ENCODE assay signal across 8 cellular contexts in genomic region chr12:90299121-90299520, GRCh38.
DNase-seq lines count a peak whose midpoint lies in the region; ATAC-seq and TF ChIP-seq lines count a peak whose summit lies in the region.
"Had no signal": no experiment of that assay in that cellular context is flagged by ENCODE, and none has a peak within 500 bp of the region (broad histone marks: within the 10 kb centered on the region; RNA-seq: fewer than 3 reads in every experiment).

No MANE protein-coding gene starts in this region.

- no peak for DNase-seq in memory B cell (ENCODE audit: low spot score in 2 of 2)
- no peak for DNase-seq in smooth muscle cell (lab: John Stamatoyannopoulos, UW; ENCODE audit: unreplicated experiment)
- no peak for DNase-seq in mesenteric fat pad (ENCODE audit: low spot score)
- no peak for DNase-seq in NCI-H82 treated with DMSO at 0.1 percent for 48 hours (lab: John Stamatoyannopoulos, UW; ENCODE audit: unreplicated experiment)
- DNase-seq: NCI-H510A had no signal

- ATAC-seq in GM18870 (IDR thresholded peaks at IDR 0.05; ENCODE audit: unreplicated experiment): peak; percentile 99
- peak; percentile 99 for ATAC-seq in GM21723 (IDR thresholded peaks at IDR 0.05; ENCODE audit: unreplicated experiment)
- peak; percentile 99 for ATAC-seq in HG03469 (IDR thresholded peaks at IDR 0.05; ENCODE audit: unreplicated experiment)
- ATAC-seq in memory B cell (ENCODE audit: low read depth): peak; percentile 76

- no peaks in the 10 kb centered on the region for H4K20me1 ChIP-seq in smooth muscle cell (ENCODE audit: low read depth)

- H2AFZ ChIP-seq in smooth muscle cell (ENCODE audit: low read depth): no peak overlapping the region

- H3K27me3 ChIP-seq in smooth muscle cell (ENCODE audit: low read depth): no peaks in the 10 kb centered on the region

- peaks cover 2% of the 10 kb centered on the region for H3K27me3 Mint-ChIP-seq in memory B cell

- no peaks in the 10 kb centered on the region for H3K9me3 ChIP-seq in smooth muscle cell (replicated peaks; ENCODE audit: low read depth)

- no peak overlapping the region for H3K27ac ChIP-seq in smooth muscle cell (ENCODE audit: low read depth)

- TF ChIP-seq CTCF in smooth muscle cell (IDR thresholded peaks at IDR 0.05; ENCODE audit: borderline replicate concordance, insufficient read depth, poor library complexity, severe bottlenecking): no peak

- no peak overlapping the region for H3K27ac Mint-ChIP-seq in memory B cell

- no peaks in the 10 kb centered on the region for H3K9me3 Mint-ChIP-seq in memory B cell

- H3K79me2 ChIP-seq in smooth muscle cell (ENCODE audit: low read depth): no peaks in the 10 kb centered on the region

- no peak overlapping the region for H3K9ac ChIP-seq in smooth muscle cell (ENCODE audit: low read depth)

- no peaks in the 10 kb centered on the region for H3F3A ChIP-seq in smooth muscle cell (ENCODE audit: low read depth)

- H3K36me3 ChIP-seq in smooth muscle cell (ENCODE audit: low read depth): no peaks in the 10 kb centered on the region

- H3K36me3 Mint-ChIP-seq in memory B cell: no peaks in the 10 kb centered on the region

- H3K4me1 Mint-ChIP-seq in memory B cell: peaks cover 22% of the 10 kb centered on the region

- peak overlapping the region; percentile 65 for H3K4me3 Mint-ChIP-seq in memory B cell

- no peak overlapping the region for H3K4me2 ChIP-seq in smooth muscle cell

- H3K4me3 ChIP-seq in smooth muscle cell: no peak overlapping the region

- WGBS in smooth muscle cell (ENCODE audit: low lambda C conversion rate): 89% methylated on average over 4 of the region's 4 CpGs

- no peaks in the 10 kb centered on the region for H3K4me1 ChIP-seq in smooth muscle cell (ENCODE audit: low read depth)
